ENCODE assay signal across 9 cellular contexts in genomic region chr19:55340784-55341147, GRCh38. TPM values are rescaled to one million over a fixed set of nuclear protein-coding genes. Genes with fewer than 3 reads are reported as not detected.
DNase-seq lines count a peak whose midpoint lies in the region; ATAC-seq and TF ChIP-seq lines count a peak whose summit lies in the region.
"Had no signal": no experiment of that assay in that cellular context is flagged by ENCODE, and none has a peak within 500 bp of the region (broad histone marks: within the 10 kb centered on the region; RNA-seq: fewer than 3 reads in every experiment).

No MANE protein-coding gene starts in this region.

- peaks cover 2% of the 10 kb centered on the region for H3K36me3 Mint-ChIP-seq in T-helper 17 cell (ENCODE audit: low read depth)

- H3K4me3 Mint-ChIP-seq in T-helper 17 cell, result peak overlapping the region; percentile 99

- H3K9me3 ChIP-seq in T-helper 17 cell (ENCODE audit: control insufficient read depth, low read length, poor library complexity, severe bottlenecking), result no peaks in the 10 kb centered on the region

- H3K27ac Mint-ChIP-seq in T-helper 17 cell, result peak overlapping the region; percentile 93

- TF ChIP-seq CTCF in fibroblast of mammary gland (conservative IDR thresholded peaks at IDR 0.05; ENCODE audit: control insufficient read depth, insufficient read depth, low read depth, low read length), result no peak

- DNase-seq in stimulated activated CD4-positive, alpha-beta T cell treated with anti-CD3 and anti-CD28 coated beads, Interleukin-4, amount 100 ng/mL, for 1 hour, result peak; percentile 13
- DNase-seq in stimulated activated CD4-positive, alpha-beta T cell treated with anti-CD3 and anti-CD28 coated beads, Interleukin-12 subunit alpha, Interleukin-12 subunit beta, amount 100 ng/mL, for 4 hours, result no peak
- DNase-seq in T-helper 17 cell (no peak), fibroblast of mammary gland (ENCODE audit: low read depth) (no peak), skeletal muscle cell (ENCODE audit: low read depth) (no peak), NK-92 (lab: John Stamatoyannopoulos, UW; ENCODE audit: unreplicated experiment) (no peak), cerebellar nuclear complex (lab: John Stamatoyannopoulos, UW) (no peak)

- peak overlapping the region; percentile 65 for H3K4me3 ChIP-seq in fibroblast of mammary gland (ENCODE audit: control insufficient read depth, low read depth, low read length)
- peak overlapping the region; percentile 71 for H3K4me3 ChIP-seq in skeletal muscle cell (ENCODE audit: low read depth, low read length)

- H3K27me3 Mint-ChIP-seq in T-helper 17 cell, result no peaks in the 10 kb centered on the region

- peaks cover 20% of the 10 kb centered on the region for H3K4me1 Mint-ChIP-seq in T-helper 17 cell

- ATAC-seq in T-helper 17 cell, result no peak
- no peak for ATAC-seq in HG03097 (IDR thresholded peaks at IDR 0.05; ENCODE audit: low FRiP score, unreplicated experiment)

RNA-seq across cellular contexts. Expression of gene KMT5C, which starts 1.1 kb away (rescaled TPM):
- total RNA-seq in T-helper 17 cell, result 100 to 1,000 TPM in 1 of 2 donors, 10 to 100 TPM in 1; 66.6 to 103 TPM

RNA-seq across cellular contexts. Expression of gene COX6B2, which starts 13.8 kb away (rescaled TPM):
- total RNA-seq in T-helper 17 cell, result 1 to 10 TPM in 1 of 2 donors, under 1 TPM in 1; 0.62 to 1.4 TPM
- total RNA-seq: mononuclear cell had no signal

RNA-seq across cellular contexts. Expression of gene TMEM150B, which starts 15.6 kb away (rescaled TPM):
- under 1 TPM in 1 of 2 donors, not detected in 1; 0.75 TPM for total RNA-seq in T-helper 17 cell

RNA-seq across cellular contexts. Expression of gene GARIN5B, which starts 22.3 kb away (rescaled TPM):
- total RNA-seq in T-helper 17 cell, result under 1 TPM in 1 of 2 donors, not detected in 1; 0.07 TPM
- total RNA-seq: mononuclear cell had no signal

RNA-seq across cellular contexts. Expression of gene IL11, which starts 29.5 kb away (rescaled TPM):
- under 1 TPM; 0.25 to 0.89 TPM for total RNA-seq in T-helper 17 cell
